Comparison of ENCODE assay signal across 8 cellular contexts in the genomic region with DNA sequence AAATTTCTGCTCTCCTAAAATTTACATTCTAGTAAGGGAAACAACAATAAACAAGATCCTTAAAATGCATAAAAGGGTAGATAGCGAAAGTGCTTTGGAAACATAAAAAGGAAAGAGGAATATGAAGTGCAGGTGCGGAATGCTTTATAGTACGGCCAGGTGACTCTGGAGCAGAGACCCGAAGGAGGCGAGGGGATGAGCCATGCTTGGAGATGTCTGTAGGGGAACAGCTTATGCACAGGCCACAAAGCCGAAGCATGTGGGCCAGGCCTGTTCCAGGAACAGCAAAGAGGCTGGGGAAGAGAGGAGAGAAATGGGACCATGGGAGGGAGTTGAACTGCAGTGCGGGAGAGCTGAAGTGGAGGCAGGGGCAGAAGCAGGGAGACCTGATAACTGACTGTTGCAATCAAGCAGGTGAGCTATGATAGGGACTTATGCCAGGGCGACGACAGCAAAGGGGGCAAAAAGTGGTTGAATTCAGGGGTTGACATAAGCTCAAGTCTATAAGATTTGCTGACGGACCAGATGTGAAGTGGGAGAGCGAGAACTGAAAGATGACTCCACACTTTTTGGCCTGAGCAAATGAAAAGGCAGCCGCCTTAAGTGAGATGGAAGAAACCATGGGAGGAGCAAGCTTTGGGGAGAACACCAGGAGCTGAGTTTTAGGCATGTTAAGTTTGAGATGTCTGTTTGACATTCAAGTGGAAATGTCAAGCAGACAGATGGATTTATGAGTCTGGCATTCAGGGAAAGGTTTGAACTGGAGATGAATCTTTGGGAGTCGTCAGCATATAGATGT.
DNase-seq lines count a peak whose midpoint lies in the region; ATAC-seq, FAIRE-seq and TF ChIP-seq lines count a peak whose summit lies in the region.

No MANE protein-coding gene starts in this region.

- TF ChIP-seq CTCF in AG10803 (conservative IDR thresholded peaks at IDR 0.05; ENCODE audit: low read length) (no peak), LNCaP clone FGC (IDR thresholded peaks at IDR 0.05; ENCODE audit: control insufficient read depth, extremely low read depth, insufficient read depth) (no peak)

- H3K4me3 ChIP-seq in AG10803 (ENCODE audit: low read length) (peak overlapping the region; percentile 76), LNCaP clone FGC (ENCODE audit: low read depth, low read length) (peak overlapping the region; percentile 70)

- peaks cover 19 to 43% (median 39%) of the 10 kb centered on the region in 3 donors for H3K4me1 Mint-ChIP-seq in naive B cell

- H3K27ac Mint-ChIP-seq in naive B cell = peak overlapping the region; percentile 64 to 94 (median 90)

- DNase-seq in AG10803 (ENCODE audit: low read depth) (no peak), LNCaP clone FGC (ENCODE audit: low read depth) (no peak), cerebellum (ENCODE audit: low spot score) (peak; percentile 12), naive B cell (no peak), DMS153 (lab: John Stamatoyannopoulos, UW) (no peak), iPS-NIHi7 (ENCODE audit: extremely low spot score) (no peak), urothelium cell line (ENCODE audit: low spot score) (no peak)
- no peak for DNase-seq in stimulated activated CD4-positive, alpha-beta T cell treated with anti-CD3 and anti-CD28 coated beads, Interleukin-2, amount 100 ng/mL, for 24 hours

- no peaks in the 10 kb centered on the region for H3K9me3 Mint-ChIP-seq in naive B cell

- no peak for ATAC-seq in naive B cell (ENCODE audit: low read depth in 2 of 2)

- peak overlapping the region; percentile 74 to 95 (median 92) for H3K4me3 Mint-ChIP-seq in naive B cell

- H3K36me3 Mint-ChIP-seq in naive B cell = no peaks in the 10 kb centered on the region

- H3K27me3 Mint-ChIP-seq in naive B cell = peaks cover 8 to 19% (median 16%) of the 10 kb centered on the region in 3 donors

- no peak for FAIRE-seq in urothelium cell line (lab: Jason Lieb, UNC)
